ENCODE assay signal across 18 cellular contexts in the genomic region with DNA sequence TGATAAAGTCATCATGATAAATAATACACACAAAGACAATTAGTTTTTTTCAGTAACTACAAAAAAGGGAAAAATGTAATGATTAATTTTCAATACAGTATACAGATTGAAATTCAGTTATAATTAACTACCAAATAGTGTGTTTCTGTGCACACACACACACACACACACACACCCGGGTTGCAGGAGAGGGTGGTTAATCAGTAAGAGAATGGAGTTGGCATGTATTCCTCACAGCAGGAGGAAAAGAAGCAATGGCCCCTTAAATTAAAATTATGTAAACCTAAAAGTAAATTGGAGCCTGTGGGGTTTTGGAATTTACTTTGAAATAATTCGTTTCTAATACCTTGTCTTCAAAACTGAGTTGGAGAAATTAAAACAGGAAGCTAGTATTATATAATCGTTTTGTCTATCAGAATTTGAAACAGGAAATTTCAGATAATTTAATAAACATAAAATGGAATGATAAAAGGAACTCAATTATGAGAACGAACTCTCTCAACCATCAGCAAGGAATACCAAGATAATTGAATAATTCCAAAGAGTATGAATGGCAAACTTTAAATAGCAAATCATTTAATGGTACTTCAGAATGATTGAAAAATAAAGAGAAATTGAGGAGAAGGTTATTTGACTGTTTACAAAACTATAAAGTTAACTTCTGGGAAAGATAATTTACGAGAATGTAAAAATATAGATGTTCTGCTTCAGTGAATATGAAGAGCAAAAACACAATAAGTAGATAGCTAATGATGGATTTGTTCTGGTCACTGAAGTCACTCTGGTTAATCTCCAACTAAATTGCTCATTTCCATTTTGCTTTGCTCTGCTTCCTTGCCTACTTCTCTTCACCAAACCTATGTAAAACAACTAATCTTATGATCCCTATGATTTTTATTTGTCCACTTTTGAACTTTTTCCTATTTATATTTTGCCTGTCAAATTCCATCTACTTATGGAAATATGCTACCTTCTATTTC.
"Had no signal": no experiment of that assay in that cellular context is flagged by ENCODE, and none has a peak within 500 bp of the region (broad histone marks: within the 10 kb centered on the region; RNA-seq: fewer than 3 reads in every experiment).

No MANE protein-coding gene starts in this region.

- H3K27ac Mint-ChIP-seq: activated CD4-positive, alpha-beta memory T cell treated with anti-CD3 and anti-CD28 coated beads for 36 hours; activated naive CD4-positive, alpha-beta T cell treated with anti-CD3 and anti-CD28 coated beads, Interleukin-2, amount 50 U/mL, for 72 hours; brain; nephron progenitor cell had no signal

- H3K36me3 Mint-ChIP-seq: activated CD4-positive, alpha-beta memory T cell treated with anti-CD3 and anti-CD28 coated beads for 36 hours; activated naive CD4-positive, alpha-beta T cell treated with anti-CD3 and anti-CD28 coated beads, Interleukin-2, amount 50 U/mL, for 72 hours; brain had no signal

- DNase-seq: activated CD4-positive, alpha-beta memory T cell treated with anti-CD3 and anti-CD28 coated beads for 36 hours; activated effector memory CD4-positive, alpha-beta T cell treated with anti-CD3 and anti-CD28 coated beads, Interleukin-2, amount 50 U/mL, for 16 hours; activated T-cell treated with anti-CD3 and anti-CD28 coated beads, Interleukin-2, amount 50 U/mL, for 4 hours; amniotic stem cell; cortex of kidney; effector CD8-positive, alpha-beta T cell; hippocampal formation; left colon; nephron progenitor cell; ovary; stimulated activated CD4-positive, alpha-beta T cell treated with anti-CD3 and anti-CD28 coated beads, Interleukin-4, amount 100 ng/mL, for 1 hour; stimulated activated CD8-positive, alpha-beta memory T cell treated with anti-CD3 and anti-CD28 coated beads, Interleukin-4, amount 100 ng/mL, for 48 hours; stimulated activated naive CD8-positive, alpha-beta T cell treated with anti-CD3 and anti-CD28 coated beads, Interleukin-15, Interleukin-2, amounts not matched to agents 100 U/mL and 50 U/mL, for 24 hours; T-helper 2 cell; upper lobe of right lung had no signal

- H3K9me3 ChIP-seq: ovary, upper lobe of right lung had no signal

- H3K27me3 ChIP-seq: ovary, upper lobe of right lung had no signal

- H3K4me1 ChIP-seq: upper lobe of right lung had no signal

- H3K27me3 Mint-ChIP-seq: activated CD4-positive, alpha-beta memory T cell treated with anti-CD3 and anti-CD28 coated beads for 36 hours; brain; central memory CD8-positive, alpha-beta T cell had no signal

- H3K4me3 Mint-ChIP-seq: activated CD4-positive, alpha-beta memory T cell treated with anti-CD3 and anti-CD28 coated beads for 36 hours; activated T-cell treated with anti-CD3 and anti-CD28 coated beads, Interleukin-2, amount 50 U/mL, for 4 hours; brain; central memory CD8-positive, alpha-beta T cell; nephron progenitor cell had no signal

- H3K36me3 ChIP-seq: ovary, upper lobe of right lung had no signal

- H3K4me3 ChIP-seq: ovary, upper lobe of right lung had no signal

- H3K4me1 Mint-ChIP-seq: central memory CD8-positive, alpha-beta T cell; nephron progenitor cell had no signal
